In the genomic region with DNA sequence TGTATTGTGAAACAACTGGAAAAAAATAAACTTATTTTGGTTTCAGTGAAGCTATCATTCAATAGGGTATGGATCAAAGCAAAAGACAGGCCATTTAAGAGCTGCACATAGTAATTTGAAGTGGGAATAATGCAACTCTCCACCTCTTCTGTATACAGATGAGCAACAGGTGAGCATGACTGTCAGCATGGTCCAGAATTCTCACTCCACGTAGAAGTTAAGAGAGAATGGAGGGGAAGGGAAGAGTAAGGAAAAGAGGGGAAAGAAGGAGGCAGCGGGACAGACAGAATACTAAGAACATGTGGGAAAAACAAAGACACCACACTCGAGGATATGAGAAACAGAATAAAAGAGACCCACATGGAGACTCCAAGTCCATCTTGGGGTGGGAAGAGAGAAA, we compare ENCODE assay signal across 7 cellular contexts.
"Had no signal": no experiment of that assay in that cellular context is flagged by ENCODE, and none has a peak within 500 bp of the region (broad histone marks: within the 10 kb centered on the region; RNA-seq: fewer than 3 reads in every experiment).

No MANE protein-coding gene starts in this region.

- DNase-seq: IMR-90, KBM-7, KG1 had no signal

- H3K4me3 ChIP-seq: K562 had no signal

- ATAC-seq: HepG2, K562 had no signal

- H3K27ac ChIP-seq: HL-60, KMS-11 had no signal
